Comparison of ENCODE assay signal across 8 cellular contexts in genomic region chr12:89019439-89020120, GRCh38.
DNase-seq lines count a peak whose midpoint lies in the region; ATAC-seq and TF ChIP-seq lines count a peak whose summit lies in the region.

No MANE protein-coding gene starts in this region.

- no peak overlapping the region for H3K4me3 Mint-ChIP-seq in GM23338
- H3K4me3 Mint-ChIP-seq in nephron: no peak overlapping the region

- H3K27ac Mint-ChIP-seq in GM23338 (no peak overlapping the region), nephron (no peak overlapping the region)

- H3K27me3 Mint-ChIP-seq in GM23338 (ENCODE audit: insufficient read depth, low read depth, poor library complexity): peaks cover 2% of the 10 kb centered on the region
- peaks cover 10% of the 10 kb centered on the region for H3K27me3 Mint-ChIP-seq in nephron (ENCODE audit: low read depth)

- H3F3A ChIP-seq in GM23338 (replicated peaks; ENCODE audit: low read depth): no peaks in the 10 kb centered on the region

- H3K4me2 ChIP-seq in GM23338: peak overlapping the region; percentile 56; the same call in 1 of the 2 replicates
- H3K4me2 ChIP-seq in KMS-11: peak overlapping the region; percentile 40
- peak overlapping the region; percentile 30 for H3K4me2 ChIP-seq in fibroblast of lung (ENCODE audit: extremely low read depth, insufficient read depth, low read length)

- H3K4me1 Mint-ChIP-seq in GM23338 (no peaks in the 10 kb centered on the region), nephron (no peaks in the 10 kb centered on the region)

- H3K36me3 ChIP-seq in GM23338 (ENCODE audit: insufficient read depth): no peaks in the 10 kb centered on the region
- H3K36me3 ChIP-seq in KMS-11 (ENCODE audit: insufficient read depth): no peaks in the 10 kb centered on the region
- no peaks in the 10 kb centered on the region for H3K36me3 ChIP-seq in fibroblast of lung (ENCODE audit: control insufficient read depth, insufficient read depth, low read length)

- H3K27ac ChIP-seq in GM23338 (ENCODE audit: low read depth): no peak overlapping the region
- H3K27ac ChIP-seq in KMS-11: no peak overlapping the region
- peak overlapping the region; percentile 4 for H3K27ac ChIP-seq in fibroblast of lung (ENCODE audit: insufficient read depth, low read length)

- no peaks in the 10 kb centered on the region for H3K9me3 Mint-ChIP-seq in GM23338
- H3K9me3 Mint-ChIP-seq in nephron: no peaks in the 10 kb centered on the region

- DNase-seq in ELR (ENCODE audit: low read depth): peak; percentile 89
- peak; percentile 92 for DNase-seq in GM23338 (ENCODE audit: low spot score)
- DNase-seq in OCI-M1 (lab: John Stamatoyannopoulos, UW): peak; percentile 94
- peak; percentile 59 for DNase-seq in activated T-cell treated with anti-CD3 and anti-CD28 coated beads, Interleukin-2, amount 50 U/mL, for 1 hour
- DNase-seq in fibroblast of lung (ENCODE audit: low read depth in 2 of 2): peak; percentile 77 to 90
- DNase-seq in stimulated activated naive CD4-positive, alpha-beta T cell treated with Interleukin-2 at 50 U/mL for 16 hours (lab: John Stamatoyannopoulos, UW): peak; percentile 57

- H3K9ac ChIP-seq in KMS-11 (no peak overlapping the region), fibroblast of lung (ENCODE audit: insufficient read depth, low read length) (no peak overlapping the region)

- H3K36me3 Mint-ChIP-seq in GM23338 (ENCODE audit: low read depth) (no peaks in the 10 kb centered on the region), nephron (ENCODE audit: low read depth) (no peaks in the 10 kb centered on the region)

- TF ChIP-seq CTCF in GM23338 (conservative IDR thresholded peaks at IDR 0.05; ENCODE audit: low read depth in 2 of 2) (peak; percentile 90 to 99), KMS-11 (conservative IDR thresholded peaks at IDR 0.05; ENCODE audit: low read depth, low read length) (peak; percentile 89), fibroblast of lung (conservative IDR thresholded peaks at IDR 0.05 in 1 of 2, IDR thresholded peaks at IDR 0.05 in 1 of 2; ENCODE audit: low read depth in 1 of 2, low read length in 2 of 2) (peak; percentile 96 to 98), nephron (IDR thresholded peaks at IDR 0.05; ENCODE audit: unreplicated experiment in 3 of 3) (peak; percentile 81 to 85 (median 82))

- H3K4me3 ChIP-seq in GM23338 (peak overlapping the region; percentile 24; the same call in 1 of the 2 replicates), KMS-11 (IDR thresholded peaks at IDR 0.05; ENCODE audit: insufficient read depth, low read depth, low read length) (no peak overlapping the region), fibroblast of lung (replicated peaks in 1 of 4; ENCODE audit: control extremely low read depth in 1 of 4, insufficient read depth in 1 of 4, low read depth in 3 of 4, low read length in 4 of 4) (peak overlapping the region; percentile 13 to 67 (median 34))

- H3K4me1 ChIP-seq in GM23338 (ENCODE audit: insufficient read depth) (no peaks in the 10 kb centered on the region), KMS-11 (ENCODE audit: low read depth, poor library complexity, severe bottlenecking) (peaks cover 33% of the 10 kb centered on the region), fibroblast of lung (ENCODE audit: control insufficient read depth, extremely low read depth, insufficient read depth, low read length) (no peaks in the 10 kb centered on the region)

- H3K9me3 ChIP-seq in fibroblast of lung (ENCODE audit: control insufficient read depth, insufficient read depth, low read depth, low read length): no peaks in the 10 kb centered on the region

- H4K20me1 ChIP-seq in GM23338 (replicated peaks; ENCODE audit: insufficient read depth) (no peaks in the 10 kb centered on the region), KMS-11 (ENCODE audit: insufficient read depth) (no peaks in the 10 kb centered on the region), fibroblast of lung (ENCODE audit: control insufficient read depth, extremely low read depth, insufficient read depth, low read length) (no peaks in the 10 kb centered on the region)

- H3K79me2 ChIP-seq in GM23338 (replicated peaks; ENCODE audit: insufficient read depth): no peaks in the 10 kb centered on the region
- no peaks in the 10 kb centered on the region for H3K79me2 ChIP-seq in KMS-11 (ENCODE audit: insufficient read depth, low read depth)
- no peaks in the 10 kb centered on the region for H3K79me2 ChIP-seq in fibroblast of lung (ENCODE audit: control insufficient read depth, insufficient read depth, low read length)

- H2AFZ ChIP-seq in GM23338 (peak overlapping the region; percentile 40; the same call in 1 of the 2 replicates), KMS-11 (ENCODE audit: low read depth) (peak overlapping the region; percentile 27; the same call in 1 of the 2 replicates), fibroblast of lung (ENCODE audit: low read length) (peak overlapping the region; percentile 58)

- peak; percentile 98 for ATAC-seq in GM23338

- H3K27me3 ChIP-seq in GM23338 (ENCODE audit: insufficient read depth): no peaks in the 10 kb centered on the region
- H3K27me3 ChIP-seq in KMS-11 (ENCODE audit: insufficient read depth, low read depth): no peaks in the 10 kb centered on the region
- H3K27me3 ChIP-seq in fibroblast of lung (ENCODE audit: control insufficient read depth, insufficient read depth, low read length): no peaks in the 10 kb centered on the region

- H3K9me2 ChIP-seq in GM23338 (ENCODE audit: insufficient read depth): no peaks in the 10 kb centered on the region

TF ChIP-seq in GM23338, 12 proteins besides CTCF, POLR2A, EP300 and RAD21 (continues in another document):
- TF ChIP-seq ZNF114 (CRISPR knock-in tag; IDR thresholded peaks at IDR 0.05) (no peak), POLR2AphosphoS5 (IDR thresholded peaks at IDR 0.05; ENCODE audit: low read depth) (no peak), CREB1 (CRISPR knock-in tag; IDR thresholded peaks at IDR 0.05; ENCODE audit: low read depth) (no peak), REST (IDR thresholded peaks at IDR 0.05; ENCODE audit: unreplicated experiment) (no peak)
